1 cellular context compared by ENCODE assay signal in the genomic region with DNA sequence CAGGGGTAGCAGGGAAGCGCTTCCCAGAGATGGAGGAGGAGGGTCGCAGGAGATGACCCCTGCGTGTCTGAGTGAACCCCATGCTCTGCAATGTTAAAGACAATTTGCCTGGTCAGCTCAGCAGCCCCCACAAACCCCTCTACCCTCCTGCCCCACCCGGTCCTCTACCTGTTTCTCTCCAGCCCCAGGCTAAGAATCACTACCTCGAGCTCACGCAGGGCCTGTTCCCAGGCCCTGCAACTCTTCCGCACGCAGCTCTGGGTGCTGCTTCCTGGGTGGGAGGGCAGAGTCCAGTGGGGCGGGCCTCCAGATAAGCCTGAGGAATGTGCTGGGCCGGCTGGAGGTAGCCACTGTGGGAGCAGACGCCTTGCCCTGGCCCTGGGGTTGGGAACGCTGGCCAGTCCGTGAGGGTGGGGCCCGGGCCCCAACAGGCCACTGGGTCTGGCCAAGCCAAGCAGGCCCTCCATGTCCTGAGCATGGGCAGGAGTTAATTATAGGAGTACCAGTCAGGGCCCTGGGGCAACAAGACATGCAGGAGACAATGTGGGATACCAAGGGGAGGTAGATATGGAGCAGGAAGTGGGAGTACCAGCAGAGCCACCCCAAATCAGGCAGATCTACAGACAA.
TF ChIP-seq lines count a peak whose summit lies in the region.

No MANE protein-coding gene starts in this region.

TF ChIP-seq in HepG2, 621 proteins besides CTCF, POLR2A, EP300 and RAD21 (continued from another document and continues in another):
- TF ChIP-seq FOXO4 (CRISPR knock-in tag; conservative IDR thresholded peaks at IDR 0.05) (no peak), ATRX (CRISPR knock-in tag; IDR thresholded peaks at IDR 0.05; ENCODE audit: borderline replicate concordance) (no peak), ATF4 (CRISPR knock-in tag; IDR thresholded peaks at IDR 0.05) (no peak), IKZF1 (IDR thresholded peaks at IDR 0.05) (no peak), CEBPB (IDR thresholded peaks at IDR 0.05; ENCODE audit: borderline replicate concordance, low read depth, low read length) (no peak), ZNF232 (CRISPR knock-in tag; IDR thresholded peaks at IDR 0.05; ENCODE audit: borderline replicate concordance) (no peak), FOXM1 (CRISPR knock-in tag; IDR thresholded peaks at IDR 0.05) (no peak), ZNF432 (CRISPR knock-in tag; IDR thresholded peaks at IDR 0.05; ENCODE audit: borderline replicate concordance) (no peak), ZBTB42 (CRISPR knock-in tag; IDR thresholded peaks at IDR 0.05) (peak; percentile 73; the same call in 1 of the 2 replicates), ZNF512 (CRISPR knock-in tag; IDR thresholded peaks at IDR 0.05) (no peak), ZNF24 (IDR thresholded peaks at IDR 0.05) (no peak), ISL2 (CRISPR knock-in tag; IDR thresholded peaks at IDR 0.05) (peak; percentile 16), KDM4B (CRISPR knock-in tag; IDR thresholded peaks at IDR 0.05) (no peak; the same call in 1 of the 2 replicates), EEA1 (CRISPR knock-in tag; IDR thresholded peaks at IDR 0.05; ENCODE audit: borderline replicate concordance) (no peak), NFATC3 (CRISPR knock-in tag; IDR thresholded peaks at IDR 0.05) (no peak), ZFY (CRISPR knock-in tag; IDR thresholded peaks at IDR 0.05) (peak; percentile 92), MAFF (IDR thresholded peaks at IDR 0.05; ENCODE audit: low read depth, low read length) (no peak), NCOA5 (CRISPR knock-in tag; IDR thresholded peaks at IDR 0.05) (no peak), KMT2A (CRISPR knock-in tag; IDR thresholded peaks at IDR 0.05) (no peak; the same call in 1 of the 2 replicates), ZFP37 (CRISPR knock-in tag; IDR thresholded peaks at IDR 0.05; ENCODE audit: borderline replicate concordance) (0 out of 2 replicates have a peak, but pooled peaks have one; percentile 56), ZNF766 (CRISPR knock-in tag; IDR thresholded peaks at IDR 0.05; ENCODE audit: borderline replicate concordance) (no peak; the same call in none of the 2 replicates), ATF7-NPFF (CRISPR knock-in tag; IDR thresholded peaks at IDR 0.05; ENCODE audit: low read depth) (0 out of 2 replicates have a peak, but pooled peaks have one; percentile 45), SP5 (CRISPR knock-in tag; IDR thresholded peaks at IDR 0.05; ENCODE audit: borderline replicate concordance, low read depth) (peak; percentile 98), ZNF335 (CRISPR knock-in tag; IDR thresholded peaks at IDR 0.05) (peak; percentile 46; the same call in 1 of the 2 replicates), ZNF121 (CRISPR knock-in tag; IDR thresholded peaks at IDR 0.05) (peak; percentile 91), ZFP82 (CRISPR knock-in tag; IDR thresholded peaks at IDR 0.05; ENCODE audit: borderline replicate concordance) (no peak), HOXA9 (CRISPR knock-in tag; IDR thresholded peaks at IDR 0.05; ENCODE audit: borderline replicate concordance) (no peak), ZNF75D (CRISPR knock-in tag; IDR thresholded peaks at IDR 0.05; ENCODE audit: borderline replicate concordance) (no peak), ZNF788 (CRISPR knock-in tag; IDR thresholded peaks at IDR 0.05; ENCODE audit: borderline replicate concordance) (peak; percentile 71; the same call in 1 of the 2 replicates), ZNF230 (CRISPR knock-in tag; IDR thresholded peaks at IDR 0.05) (no peak), ZBTB44 (CRISPR knock-in tag; IDR thresholded peaks at IDR 0.05) (no peak), HDAC2 (CRISPR knock-in tag; IDR thresholded peaks at IDR 0.05) (no peak; the same call in 1 of the 2 replicates), U2AF2 (IDR thresholded peaks at IDR 0.05; ENCODE audit: low read depth, low read length) (no peak), ZNF891 (CRISPR knock-in tag; IDR thresholded peaks at IDR 0.05) (0 out of 2 replicates have a peak, but pooled peaks have one; percentile 12), CHCHD3 (CRISPR knock-in tag; IDR thresholded peaks at IDR 0.05) (no peak), SMARCE1 (IDR thresholded peaks at IDR 0.05; ENCODE audit: borderline replicate concordance) (no peak), PCBP1 (IDR thresholded peaks at IDR 0.05; ENCODE audit: borderline replicate concordance, low read depth, low read length) (no peak), NFYC (CRISPR knock-in tag; IDR thresholded peaks at IDR 0.05) (no peak), MXD4 (CRISPR knock-in tag; IDR thresholded peaks at IDR 0.05) (peak; percentile 60; the same call in 1 of the 2 replicates), CBFB (CRISPR knock-in tag; IDR thresholded peaks at IDR 0.05) (no peak; the same call in 1 of the 2 replicates), TBP (CRISPR knock-in tag; IDR thresholded peaks at IDR 0.05) (no peak), YY1 (IDR thresholded peaks at IDR 0.05; ENCODE audit: insufficient read depth, insufficient replicate concordance, low read depth, low read length) (peak; percentile 61), ZNF543 (CRISPR knock-in tag; IDR thresholded peaks at IDR 0.05) (0 out of 2 replicates have a peak, but pooled peaks have one; percentile 44), PHF21A (CRISPR knock-in tag; IDR thresholded peaks at IDR 0.05) (peak; percentile 97), CBX5 (CRISPR knock-in tag; IDR thresholded peaks at IDR 0.05; ENCODE audit: borderline replicate concordance) (peak; percentile 24; the same call in 1 of the 2 replicates), TCF7 (IDR thresholded peaks at IDR 0.05; ENCODE audit: low read depth) (no peak), BCL6 (CRISPR knock-in tag; IDR thresholded peaks at IDR 0.05) (peak; percentile 48), ATM (IDR thresholded peaks at IDR 0.05; ENCODE audit: borderline replicate concordance) (no peak), DR1 (CRISPR knock-in tag; IDR thresholded peaks at IDR 0.05) (peak; percentile 34; the same call in 1 of the 2 replicates), ZNF598 (CRISPR knock-in tag; IDR thresholded peaks at IDR 0.05; ENCODE audit: borderline replicate concordance) (no peak), MTF1 (CRISPR knock-in tag; IDR thresholded peaks at IDR 0.05) (no peak), NRL (CRISPR knock-in tag; IDR thresholded peaks at IDR 0.05; ENCODE audit: borderline replicate concordance) (peak; percentile 49; the same call in 1 of the 2 replicates), RBAK (CRISPR knock-in tag; IDR thresholded peaks at IDR 0.05) (no peak), HNF4A (CRISPR knock-in tag; IDR thresholded peaks at IDR 0.05) (peak; percentile 97), ZNF557 (CRISPR knock-in tag; IDR thresholded peaks at IDR 0.05) (no peak), ZNF431 (CRISPR knock-in tag; IDR thresholded peaks at IDR 0.05; ENCODE audit: borderline replicate concordance, low read depth) (0 out of 2 replicates have a peak, but pooled peaks have one; percentile 19), ZNF619 (CRISPR knock-in tag; IDR thresholded peaks at IDR 0.05) (peak; percentile 37), STAG1 (CRISPR knock-in tag; IDR thresholded peaks at IDR 0.05) (no peak), ZNF772 (CRISPR knock-in tag; IDR thresholded peaks at IDR 0.05) (peak; percentile 75), NFYB (CRISPR knock-in tag; IDR thresholded peaks at IDR 0.05) (no peak; the same call in 1 of the 2 replicates), MIER3 (CRISPR knock-in tag; IDR thresholded peaks at IDR 0.05; ENCODE audit: borderline replicate concordance) (peak; percentile 75)
- TF ChIP-seq, protein P1, sequence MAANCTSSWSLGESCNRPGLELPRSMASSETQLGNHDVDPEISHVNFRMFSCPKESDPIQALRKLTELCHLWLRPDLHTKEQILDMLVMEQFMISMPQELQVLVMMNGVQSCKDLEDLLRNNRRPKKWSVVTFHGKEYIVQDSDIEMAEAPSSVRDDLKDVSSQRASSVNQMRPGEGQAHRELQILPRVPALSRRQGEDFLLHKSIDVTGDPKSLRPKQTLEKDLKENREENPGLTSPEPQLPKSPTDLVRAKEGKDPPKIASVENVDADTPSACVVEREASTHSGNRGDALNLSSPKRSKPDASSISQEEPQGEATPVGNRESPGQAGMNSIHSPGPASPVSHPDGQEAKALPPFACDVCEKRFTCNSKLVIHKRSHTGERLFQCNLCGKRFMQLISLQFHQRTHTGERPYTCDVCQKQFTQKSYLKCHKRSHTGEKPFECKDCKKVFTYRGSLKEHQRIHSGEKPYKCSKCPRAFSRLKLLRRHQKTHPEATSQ (CRISPR knock-in tag; IDR thresholded peaks at IDR 0.05; ENCODE audit: borderline replicate concordance): 0 out of 2 replicates have a peak, but pooled peaks have one; percentile 57
- TF ChIP-seq, protein P2, sequence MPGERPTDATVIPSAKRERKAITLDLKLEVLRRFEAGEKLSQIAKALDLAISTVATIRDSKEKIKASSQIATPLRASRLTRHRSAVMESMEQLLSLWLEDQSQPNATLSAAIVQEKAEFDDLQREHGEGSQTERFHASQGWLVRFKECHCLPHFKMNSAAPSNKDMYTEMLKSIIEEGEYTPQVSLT (CRISPR knock-in tag; IDR thresholded peaks at IDR 0.05; ENCODE audit: borderline replicate concordance, low read depth): no peak
- TF ChIP-seq, protein P3, sequence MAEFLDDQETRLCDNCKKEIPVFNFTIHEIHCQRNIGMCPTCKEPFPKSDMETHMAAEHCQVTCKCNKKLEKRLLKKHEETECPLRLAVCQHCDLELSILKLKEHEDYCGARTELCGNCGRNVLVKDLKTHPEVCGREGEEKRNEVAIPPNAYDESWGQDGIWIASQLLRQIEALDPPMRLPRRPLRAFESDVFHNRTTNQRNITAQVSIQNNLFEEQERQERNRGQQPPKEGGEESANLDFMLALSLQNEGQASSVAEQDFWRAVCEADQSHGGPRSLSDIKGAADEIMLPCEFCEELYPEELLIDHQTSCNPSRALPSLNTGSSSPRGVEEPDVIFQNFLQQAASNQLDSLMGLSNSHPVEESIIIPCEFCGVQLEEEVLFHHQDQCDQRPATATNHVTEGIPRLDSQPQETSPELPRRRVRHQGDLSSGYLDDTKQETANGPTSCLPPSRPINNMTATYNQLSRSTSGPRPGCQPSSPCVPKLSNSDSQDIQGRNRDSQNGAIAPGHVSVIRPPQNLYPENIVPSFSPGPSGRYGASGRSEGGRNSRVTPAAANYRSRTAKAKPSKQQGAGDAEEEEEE (CRISPR knock-in tag; IDR thresholded peaks at IDR 0.05; ENCODE audit: borderline replicate concordance): no peak
- TF ChIP-seq, protein P4, sequence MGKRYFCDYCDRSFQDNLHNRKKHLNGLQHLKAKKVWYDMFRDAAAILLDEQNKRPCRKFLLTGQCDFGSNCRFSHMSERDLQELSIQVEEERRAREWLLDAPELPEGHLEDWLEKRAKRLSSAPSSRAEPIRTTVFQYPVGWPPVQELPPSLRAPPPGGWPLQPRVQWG (CRISPR knock-in tag; IDR thresholded peaks at IDR 0.05; ENCODE audit: borderline replicate concordance, low read depth): no peak
- TF ChIP-seq, protein P5, sequence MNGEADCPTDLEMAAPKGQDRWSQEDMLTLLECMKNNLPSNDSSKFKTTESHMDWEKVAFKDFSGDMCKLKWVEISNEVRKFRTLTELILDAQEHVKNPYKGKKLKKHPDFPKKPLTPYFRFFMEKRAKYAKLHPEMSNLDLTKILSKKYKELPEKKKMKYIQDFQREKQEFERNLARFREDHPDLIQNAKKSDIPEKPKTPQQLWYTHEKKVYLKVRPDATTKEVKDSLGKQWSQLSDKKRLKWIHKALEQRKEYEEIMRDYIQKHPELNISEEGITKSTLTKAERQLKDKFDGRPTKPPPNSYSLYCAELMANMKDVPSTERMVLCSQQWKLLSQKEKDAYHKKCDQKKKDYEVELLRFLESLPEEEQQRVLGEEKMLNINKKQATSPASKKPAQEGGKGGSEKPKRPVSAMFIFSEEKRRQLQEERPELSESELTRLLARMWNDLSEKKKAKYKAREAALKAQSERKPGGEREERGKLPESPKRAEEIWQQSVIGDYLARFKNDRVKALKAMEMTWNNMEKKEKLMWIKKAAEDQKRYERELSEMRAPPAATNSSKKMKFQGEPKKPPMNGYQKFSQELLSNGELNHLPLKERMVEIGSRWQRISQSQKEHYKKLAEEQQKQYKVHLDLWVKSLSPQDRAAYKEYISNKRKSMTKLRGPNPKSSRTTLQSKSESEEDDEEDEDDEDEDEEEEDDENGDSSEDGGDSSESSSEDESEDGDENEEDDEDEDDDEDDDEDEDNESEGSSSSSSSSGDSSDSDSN (CRISPR knock-in tag; IDR thresholded peaks at IDR 0.05): peak; percentile 81
